In genomic region chr2:117935436-117935835, GRCh38 we compare ENCODE assay signal across 25 cellular contexts.
A peak's percentile ranks its signal among the peaks of the same experiment; 100 is the strongest.
DNase-seq lines count a peak whose midpoint lies in the region; ATAC-seq, FAIRE-seq and TF ChIP-seq lines count a peak whose summit lies in the region.
"Had no signal": no experiment of that assay in that cellular context is flagged by ENCODE, and none has a peak within 500 bp of the region (broad histone marks: within the 10 kb centered on the region; RNA-seq: fewer than 3 reads in every experiment).

No MANE protein-coding gene starts in this region.

- peak overlapping the region in 3 of 5 experiments; percentile 18 to 76 (median 74) for H3K27ac Mint-ChIP-seq in brain

- H3K36me3 ChIP-seq in left ventricle myocardium inferior = peaks cover 96% of the 10 kb centered on the region
- H3K36me3 ChIP-seq in Peyer's patch = peaks cover 0 to 100% (median 4%) of the 10 kb centered on the region in 3 donors
- H3K36me3 ChIP-seq: BE2C had no signal

- FAIRE-seq in H54 (lab: Jason Lieb, UNC) = no peak
- FAIRE-seq: GM19239, K562 had no signal

- no peak for TF ChIP-seq POLR2A in Peyer's patch (IDR thresholded peaks at IDR 0.05)
- TF ChIP-seq POLR2A in H54 (IDR thresholded peaks at IDR 0.05; ENCODE audit: low read depth, low read length) = no peak

- ATAC-seq in left cardiac atrium (no peak), HG02840 (IDR thresholded peaks at IDR 0.05; ENCODE audit: low FRiP score, unreplicated experiment) (no peak), HG03521 (IDR thresholded peaks at IDR 0.05; ENCODE audit: unreplicated experiment) (no peak)
- ATAC-seq: K562 had no signal

- no peaks in the 10 kb centered on the region for H3K27me3 ChIP-seq in left ventricle myocardium inferior (ENCODE audit: low read depth)
- no peaks in the 10 kb centered on the region for H3K27me3 ChIP-seq in Peyer's patch
- H3K27me3 ChIP-seq: BE2C had no signal

- peaks cover 14% of the 10 kb centered on the region for H3K4me1 Mint-ChIP-seq in brain
- H3K4me1 Mint-ChIP-seq: CD14-positive monocyte had no signal

- DNase-seq in left ventricle myocardium inferior (no peak), left cardiac atrium (no peak), islet precursor cell (peak; percentile 22), Peyer's patch (no peak), H54 (ENCODE audit: insufficient read length, low spot score) (no peak)
- DNase-seq: 8988T, ACHN, BE2C, Calu3, DMS153, DND-41, Kasumi-1, MV-4-11, NCI-H1105 treated with DMSO at 0.1 percent for 48 hours, NCI-H2029, NCI-H446, NCI-H524 treated with DMSO at 0.1 percent for 48 hours, SHP77 had no signal

- no peaks in the 10 kb centered on the region for H3K9me3 Mint-ChIP-seq in brain
- H3K9me3 Mint-ChIP-seq: CD14-positive monocyte had no signal

- no peak for TF ChIP-seq CTCF in left ventricle myocardium inferior (IDR thresholded peaks at IDR 0.05; ENCODE audit: borderline replicate concordance)
- TF ChIP-seq CTCF in brain (conservative IDR thresholded peaks at IDR 0.05) = no peak
- no peak for TF ChIP-seq CTCF in Peyer's patch (IDR thresholded peaks at IDR 0.05)

- intact Hi-C loops in left ventricle myocardium inferior (cut with micrococcal nuclease) = no loop called here
- intact Hi-C loops in left cardiac atrium (cut with DNase I) = loop anchor here in 1 of 2 donors (10.0 kb wide), 1 partner anchor 101 kb away; no protein-coding TSS in a partner anchor

- H3K9me3 ChIP-seq in left ventricle myocardium inferior (replicated peaks) = no peaks in the 10 kb centered on the region
- no peaks in the 10 kb centered on the region for H3K9me3 ChIP-seq in Peyer's patch
- H3K9me3 ChIP-seq: BE2C had no signal

- H3K4me3 ChIP-seq in left ventricle myocardium inferior (no peak overlapping the region), Peyer's patch (no peak overlapping the region)
- H3K4me3 ChIP-seq: K562 had no signal

- peak overlapping the region; percentile 63 for H3K27ac ChIP-seq in left ventricle myocardium inferior (replicated peaks)
- H3K27ac ChIP-seq in Peyer's patch = no peak overlapping the region
- H3K27ac ChIP-seq: RWPE1 had no signal

- peaks cover 78% of the 10 kb centered on the region for H3K36me3 Mint-ChIP-seq in brain

- H3K4me1 ChIP-seq in left ventricle myocardium inferior (peaks cover 31% of the 10 kb centered on the region), Peyer's patch (no peaks in the 10 kb centered on the region)
- H3K4me1 ChIP-seq: BE2C had no signal

- no peaks in the 10 kb centered on the region for H3K27me3 Mint-ChIP-seq in brain

- H3K4me3 Mint-ChIP-seq in brain = no peak overlapping the region
- H3K4me3 Mint-ChIP-seq: CD14-positive monocyte had no signal
